In the genomic region with DNA sequence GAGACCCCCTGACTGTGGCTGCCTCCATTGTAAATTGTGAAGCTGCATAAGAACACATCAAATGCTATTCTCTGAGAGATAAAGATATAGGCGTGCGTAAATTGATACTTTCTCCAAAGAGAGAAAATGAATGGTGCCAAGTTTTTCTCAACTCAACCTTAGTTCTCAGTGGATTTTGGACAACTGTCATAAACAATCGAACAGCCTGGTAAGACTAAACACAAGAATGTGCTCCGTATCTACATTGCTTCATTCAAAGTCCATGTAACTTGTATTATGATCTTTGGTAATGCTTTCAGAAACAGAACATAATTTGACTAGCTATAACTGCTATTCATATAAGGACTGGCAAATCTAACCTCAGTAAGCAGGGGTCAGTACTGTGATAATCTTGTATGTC, we compare ENCODE assay signal across 29 cellular contexts.
"Had no signal": no experiment of that assay in that cellular context is flagged by ENCODE, and none has a peak within 500 bp of the region (broad histone marks: within the 10 kb centered on the region; RNA-seq: fewer than 3 reads in every experiment).

No MANE protein-coding gene starts in this region.

- DNase-seq: naive thymus-derived CD8-positive, alpha-beta T cell; nephron progenitor cell; occipital lobe; ovary; posterior cingulate gyrus; psoas muscle; right cardiac atrium; right lobe of liver; sigmoid colon; spleen; stimulated activated CD4-positive, alpha-beta T cell treated with anti-CD3 and anti-CD28 coated beads, Interleukin-12 subunit alpha, Interleukin-12 subunit beta, amount 100 ng/mL, for 4 hours; stimulated activated CD4-positive, alpha-beta T cell treated with anti-CD3 and anti-CD28 coated beads, Interleukin-1b, Interleukin-23, amount 100 ng/mL, for 48 hours; stimulated activated CD4-positive, alpha-beta T cell treated with anti-CD3 and anti-CD28 coated beads, Interleukin-4, amount 100 ng/mL, for 1 hour; stimulated activated CD4-positive, alpha-beta T cell treated with anti-CD3 and anti-CD28 coated beads, Interleukin-4, amount 100 ng/mL, for 4 hours; stimulated activated CD8-positive, alpha-beta memory T cell treated with anti-CD3 and anti-CD28 coated beads, Interleukin-4, amount 100 ng/mL, for 48 hours; stimulated activated naive CD4-positive, alpha-beta T cell; stimulated activated naive CD8-positive, alpha-beta T cell treated with anti-CD3 and anti-CD28 coated beads, Interleukin-15, amount 100 ng/mL, for 72 hours; stimulated activated naive CD8-positive, alpha-beta T cell treated with anti-CD3 and anti-CD28 coated beads, Interleukin-15, Interleukin-2, amounts not matched to agents 100 U/mL and 50 U/mL, for 24 hours; substantia nigra; testis; tibial artery; transverse colon; upper lobe of right lung; uterus had no signal

- ATAC-seq: naive thymus-derived CD8-positive, alpha-beta T cell; natural killer cell treated with Interleukin-12 subunit alpha and Interleukin-12 subunit beta and Interleukin-15 and Interleukin-18, amount 100 ng/mL, for 72 hours; psoas muscle; right cardiac atrium; right lobe of liver; stimulated activated memory B cell treated with anti-CD40 and anti-IgM and Interleukin-4, amounts not matched to agents 10 μg/mL and 1 μg/mL and 100 μg/mL, for 72 hours; stimulated activated naive CD8-positive, alpha-beta T cell treated with anti-CD3 and anti-CD28 coated beads, Interleukin-15, amount 100 ng/mL, for 72 hours; stimulated activated naive CD8-positive, alpha-beta T cell treated with anti-CD3 and anti-CD28 coated beads, Interleukin-15, Interleukin-2, amounts not matched to agents 100 U/mL and 50 U/mL, for 24 hours; upper lobe of right lung had no signal

- H2AFZ ChIP-seq: parathyroid adenoma had no signal

- H3K27me3 ChIP-seq: ovary, right lobe of liver, sigmoid colon, spleen, suprapubic skin, testis, tibial artery, transverse colon, upper lobe of right lung, uterus had no signal

- H3K36me3 ChIP-seq: ovary, right lobe of liver, sigmoid colon, spleen, suprapubic skin, tibial artery, transverse colon, upper lobe of right lung, uterus had no signal

- H3K4me3 ChIP-seq: ovary, psoas muscle, right lobe of liver, sigmoid colon, smooth muscle cell, spleen, suprapubic skin, testis, tibial artery, transverse colon, upper lobe of right lung, uterus had no signal

- H3K9me3 ChIP-seq: ovary, psoas muscle, right lobe of liver, sigmoid colon, suprapubic skin, testis, tibial artery, transverse colon, upper lobe of right lung, uterus had no signal

- H3K4me1 ChIP-seq: parathyroid adenoma, psoas muscle, right lobe of liver, sigmoid colon, spleen, suprapubic skin, testis, tibial artery, transverse colon, upper lobe of right lung, uterus had no signal
